ENCODE assay signal across 29 cellular contexts in genomic region chr12:23980826-23981225, GRCh38. TPM values are rescaled to one million over a fixed set of nuclear protein-coding genes. Genes with fewer than 3 reads are reported as not detected.
A peak's percentile ranks its signal among the peaks of the same experiment; 100 is the strongest.
DNase-seq lines count a peak whose midpoint lies in the region; ATAC-seq, FAIRE-seq and TF ChIP-seq lines count a peak whose summit lies in the region.
"Had no signal": no experiment of that assay in that cellular context is flagged by ENCODE, and none has a peak within 500 bp of the region (broad histone marks: within the 10 kb centered on the region; RNA-seq: fewer than 3 reads in every experiment).

No MANE protein-coding gene starts in this region.

- no peak overlapping the region for H2BK5ac ChIP-seq in H9 (ENCODE audit: insufficient read length, low read length)

- H3K9me3 ChIP-seq in H9 (ENCODE audit: control insufficient read depth, low read depth, low read length) (no peaks in the 10 kb centered on the region), gastrocnemius medialis (no peaks in the 10 kb centered on the region)
- H3K9me3 ChIP-seq: A549; BLaER1 treated with 17β-estradiol and CSF1 and Interleukin-3, amounts not matched to agents 10 nM and 100 nM; Caco-2 had no signal

- no peak for TF ChIP-seq CTCF in H9 (conservative IDR thresholded peaks at IDR 0.05)
- TF ChIP-seq CTCF in RWPE1 (conservative IDR thresholded peaks at IDR 0.05; ENCODE audit: low read depth), result no peak
- no peak for TF ChIP-seq CTCF in bronchial epithelial cell (IDR thresholded peaks at IDR 0.05; ENCODE audit: insufficient read depth, low read length, severe bottlenecking)
- no peak for TF ChIP-seq CTCF in foreskin keratinocyte (conservative IDR thresholded peaks at IDR 0.05)
- TF ChIP-seq CTCF in gastrocnemius medialis (IDR thresholded peaks at IDR 0.05 in 4 of 5, conservative IDR thresholded peaks at IDR 0.05 in 1 of 5), result no peak

- H3K36me3 Mint-ChIP-seq in H9 (ENCODE audit: insufficient read depth in 1 of 3, low read depth in 3 of 3), result no peaks in the 10 kb centered on the region
- H3K36me3 Mint-ChIP-seq: CD8-positive, alpha-beta T cell had no signal

- intact Hi-C loops in gastrocnemius medialis (cut with DNase I; ENCODE audit: low total_unique reads), result no loop called here

- DNase-seq in H9 (no peak), RWPE1 (ENCODE audit: low spot score) (peak; percentile 0), bronchial epithelial cell (ENCODE audit: low read depth) (peak; percentile 8), foreskin keratinocyte (peak in 1 of 2 donors; percentile 29), gastrocnemius medialis (no peak), cerebellar cortex (ENCODE audit: low spot score) (no peak), KBM-7 (no peak)
- DNase-seq: AML-193; Caco-2; Calu3; CD4-positive, alpha-beta T cell; CD8-positive, alpha-beta T cell; DMS153; DMS79; DND-41; EL; GDM1 had no signal

- no peaks in the 10 kb centered on the region for H3K27me3 Mint-ChIP-seq in H9 (ENCODE audit: low read depth)
- H3K27me3 Mint-ChIP-seq: B cell; CD4-positive, alpha-beta T cell had no signal

- no peak for FAIRE-seq in bronchial epithelial cell (lab: Jason Lieb, UNC)
- FAIRE-seq: A549, D721Med, GM12878, GM12892, GM18507, GM19239 had no signal

- POLR2A ChIA-PET in RWPE1 (lab: Yijun Ruan, JAX; ENCODE audit: low non-redundant PET), result no interaction called here

- no peak overlapping the region for H4K5ac ChIP-seq in H9 (ENCODE audit: insufficient read length, low read depth, low read length)

- no peaks in the 10 kb centered on the region for H3K79me1 ChIP-seq in H9 (ENCODE audit: insufficient read depth, low read depth, low read length, poor library complexity, severe bottlenecking)

- H3K9me3 Mint-ChIP-seq in H9, result no peaks in the 10 kb centered on the region
- H3K9me3 Mint-ChIP-seq: CD8-positive, alpha-beta T cell had no signal

- H2BK12ac ChIP-seq in H9 (ENCODE audit: insufficient read length, low read depth, low read length), result no peak overlapping the region

- H3K14ac ChIP-seq in H9 (ENCODE audit: insufficient read depth, low read length), result no peak overlapping the region

- 0 out of 2 replicates have a peak overlapping the region, but pooled peaks have one; percentile 37 for H2BK15ac ChIP-seq in H9 (ENCODE audit: low read depth, low read length)

- H3K4me1 ChIP-seq in H9 (ENCODE audit: insufficient read depth, low read length) (no peaks in the 10 kb centered on the region), foreskin keratinocyte (no peaks in the 10 kb centered on the region), gastrocnemius medialis (no peaks in the 10 kb centered on the region)
- H3K4me1 ChIP-seq: A549; BLaER1 treated with 17β-estradiol and CSF1 and Interleukin-3, amounts not matched to agents 10 nM and 100 nM; Caco-2 had no signal

- no peak overlapping the region for H4K91ac ChIP-seq in H9 (ENCODE audit: insufficient read length, low read depth, low read length)

- ATAC-seq in foreskin keratinocyte, result peak; percentile 18
- ATAC-seq in gastrocnemius medialis, result no peak
- ATAC-seq in GM19397 (IDR thresholded peaks at IDR 0.05; ENCODE audit: unreplicated experiment), result no peak
- ATAC-seq: A549; CD8-positive, alpha-beta T cell; GM12878 had no signal

- H2AFZ ChIP-seq in H9 (ENCODE audit: low read length), result no peak overlapping the region

- H2BK20ac ChIP-seq in H9 (ENCODE audit: low read depth, low read length, poor library complexity, severe bottlenecking), result no peak overlapping the region

- no peaks in the 10 kb centered on the region for H3K27me3 ChIP-seq in H9 (ENCODE audit: insufficient read depth, low read length)
- H3K27me3 ChIP-seq in bronchial epithelial cell (ENCODE audit: control insufficient read depth, insufficient read depth, low read length), result no peaks in the 10 kb centered on the region
- no peaks in the 10 kb centered on the region for H3K27me3 ChIP-seq in foreskin keratinocyte
- H3K27me3 ChIP-seq in gastrocnemius medialis, result no peaks in the 10 kb centered on the region
- H3K27me3 ChIP-seq: BLaER1 treated with 17β-estradiol and CSF1 and Interleukin-3, amounts not matched to agents 10 nM and 100 nM had no signal

- CTCF ChIA-PET in RWPE1 (lab: Yijun Ruan, JAX), result interaction anchor here (0.6 to 0.7 kb wide), 2 partner anchors 123 to 1864 kb away, joined by 4 to 9 read pairs; no protein-coding TSS in a partner anchor

- no peaks in the 10 kb centered on the region for H4K20me1 ChIP-seq in H9 (ENCODE audit: control insufficient read depth, insufficient read depth, insufficient read length)
- H4K20me1 ChIP-seq: BLaER1 treated with 17β-estradiol and CSF1 and Interleukin-3, amounts not matched to agents 10 nM and 100 nM had no signal

- H3K27ac ChIP-seq in H9 (ENCODE audit: insufficient read length, low read depth, low read length) (no peak overlapping the region), RWPE1 (no peak overlapping the region), foreskin keratinocyte (no peak overlapping the region), gastrocnemius medialis (no peak overlapping the region)
- H3K27ac ChIP-seq: A549; BLaER1 treated with 17β-estradiol and CSF1 and Interleukin-3, amounts not matched to agents 10 nM and 100 nM; C4-2B had no signal

- H3K4me3 ChIP-seq in bronchial epithelial cell (ENCODE audit: low read depth, low read length), result no peak overlapping the region
- H3K4me3 ChIP-seq in gastrocnemius medialis, result no peak overlapping the region
- H3K4me3 ChIP-seq: A549; BLaER1 treated with 17β-estradiol and CSF1 and Interleukin-3, amounts not matched to agents 10 nM and 100 nM; GM12878 had no signal

- H3K27ac Mint-ChIP-seq in H9, result no peak overlapping the region
- H3K27ac Mint-ChIP-seq: B cell; CD4-positive, alpha-beta T cell; CD8-positive, alpha-beta T cell had no signal

- no peaks in the 10 kb centered on the region for H3K23me2 ChIP-seq in H9 (ENCODE audit: insufficient read length, low read depth, low read length, poor library complexity, severe bottlenecking)

- TF ChIP-seq POLR2A in gastrocnemius medialis (IDR thresholded peaks at IDR 0.05), result no peak

- WGBS in H9 (ENCODE audit: extremely low coverage, insufficient read length, low lambda C conversion rate), result no CpG with 5 or more reads among the region's 3 CpGs

- H3K4ac ChIP-seq in H9 (ENCODE audit: low read depth, low read length), result no peak overlapping the region

- H3K56ac ChIP-seq in H9 (ENCODE audit: insufficient read length, low read depth, low read length), result no peak overlapping the region

- no peak overlapping the region for H3K18ac ChIP-seq in H9 (ENCODE audit: insufficient read length, low read depth, low read length)

- no peak overlapping the region for H3K4me3 Mint-ChIP-seq in H9
- H3K4me3 Mint-ChIP-seq: B cell; CD4-positive, alpha-beta T cell; CD8-positive, alpha-beta T cell had no signal

- H3K4me1 Mint-ChIP-seq in H9, result peaks cover 2% of the 10 kb centered on the region in 2 experiments; a peak in 2 of 4 replicates
- H3K4me1 Mint-ChIP-seq: B cell had no signal

- H3K79me2 ChIP-seq in H9 (ENCODE audit: insufficient read depth, low read length), result no peaks in the 10 kb centered on the region

- H3K23ac ChIP-seq in H9 (ENCODE audit: insufficient read length, low read depth, low read length), result no peak overlapping the region

- H3T11ph ChIP-seq in H9 (ENCODE audit: low read length), result no peak overlapping the region

- no peak overlapping the region for H2BK120ac ChIP-seq in H9 (ENCODE audit: low read depth, low read length, poor library complexity, severe bottlenecking)

- H4K8ac ChIP-seq in H9 (replicated peaks; ENCODE audit: insufficient read length, low read depth, low read length), result no peak overlapping the region

- H3K4me2 ChIP-seq in H9 (ENCODE audit: insufficient read depth, insufficient read length, low read length), result no peak overlapping the region
- H3K4me2 ChIP-seq: A549; BLaER1 treated with 17β-estradiol and CSF1 and Interleukin-3, amounts not matched to agents 10 nM and 100 nM had no signal

- H2AK5ac ChIP-seq in H9 (ENCODE audit: insufficient read length, low read length), result no peak overlapping the region

- in situ Hi-C loops in gastrocnemius medialis (cut with MboI; ENCODE audit: low sequenced_read_pairs in 4 of 4), result no loop called here
- in situ Hi-C loops in KBM-7 (cut with MboI; ENCODE audit: low pct_unique_long_range_greater_than_20kb, low sequenced_read_pairs), result no loop called here

- no peak overlapping the region for H3K9ac ChIP-seq in H9 (ENCODE audit: extremely low read depth, insufficient read length, low read length)
- H3K9ac ChIP-seq: BLaER1 treated with 17β-estradiol and CSF1 and Interleukin-3, amounts not matched to agents 10 nM and 100 nM had no signal

- H3K36me3 ChIP-seq in bronchial epithelial cell (ENCODE audit: control insufficient read depth, insufficient read depth, low read length) (no peaks in the 10 kb centered on the region), gastrocnemius medialis (no peaks in the 10 kb centered on the region)
- H3K36me3 ChIP-seq: BLaER1 treated with 17β-estradiol and CSF1 and Interleukin-3, amounts not matched to agents 10 nM and 100 nM had no signal

RNA-seq across cellular contexts. Expression of gene SOX5, which starts 31.4 kb away (rescaled TPM):
- total RNA-seq in H9 (2021) (2.3 and 3.1 TPM in 2 replicates), bronchial epithelial cell (under 0.01 TPM in 2 replicates), foreskin keratinocyte (0.42 and 0.65 TPM in 2 replicates), gastrocnemius medialis (1 to 10 TPM; 1.3 to 9.6 (median 3.3) TPM)
- polyA plus RNA-seq in foreskin keratinocyte, result 0.02 and 0.09 TPM in 2 replicates
- total RNA-seq: A172; Calu3; CD4-positive, alpha-beta T cell; CD8-positive, alpha-beta T cell; G401 had no signal
- polyA plus RNA-seq: A549 had no signal

Comparison
In these comparisons a context has a peak if more than half of its experiments do, and no peak if none do; other contexts are left out.
1. DNase-seq: peak in RWPE1 (single experiment) and bronchial epithelial cell (single experiment); none in H9 (single experiment), gastrocnemius medialis (0 of 2), cerebellar cortex (single experiment) and KBM-7 (single experiment).